8 cellular contexts compared by ENCODE assay signal in genomic region chr12:124863409-124864325, GRCh38. TPM values are rescaled to one million over a fixed set of nuclear protein-coding genes. Genes with fewer than 3 reads are reported as not detected.
DNase-seq lines count a peak whose midpoint lies in the region; ATAC-seq and TF ChIP-seq lines count a peak whose summit lies in the region.

SCARB1 (minus strand) TSS chr12:124863864; CDS start chr12:124863720, 144 bp downstream.

- TF ChIP-seq CTCF in IMR-90 (conservative IDR thresholded peaks at IDR 0.05; ENCODE audit: low read depth, low read length): no peak
- peak in 3 of 6 experiments; percentile 23 to 32 (median 29) for TF ChIP-seq CTCF in Peyer's patch (IDR thresholded peaks at IDR 0.05)
- no peak for TF ChIP-seq CTCF in fibroblast of lung (conservative IDR thresholded peaks at IDR 0.05 in 1 of 2, IDR thresholded peaks at IDR 0.05 in 1 of 2; ENCODE audit: low read depth in 1 of 2, low read length in 2 of 2)

- H2AFZ ChIP-seq in IMR-90 (replicated peaks; ENCODE audit: low read length, poor library complexity) (peak within 1 kb of the TSS; percentile 97), fibroblast of lung (ENCODE audit: low read length) (peak within 1 kb of the TSS; percentile 96)

- H3K27me3 Mint-ChIP-seq in activated T-helper 1 cell treated with anti-CD3 and anti-CD28 coated beads, Interleukin-12 subunit alpha, Interleukin-12 subunit beta, Interleukin-2, Interleukin-4 antibody, amounts not matched to agents 30 ng/mL and 10 ng/mL and 1 ng/mL, durations not matched to agents 14 hours and 24 hours and 36 hours (ENCODE audit: insufficient read depth): peaks cover 2% of the 10 kb centered on the region
- H3K27me3 Mint-ChIP-seq in naive thymus-derived CD8-positive, alpha-beta T cell: peaks cover 0 to 4% (median 3%) of the 10 kb centered on the region in 5 donors

- H3K4me1 ChIP-seq in IMR-90 (ENCODE audit: control insufficient read depth, insufficient read depth, low read length) (peaks cover 6% of the 10 kb centered on the region), Peyer's patch (peaks cover 0 to 20% (median 3%) of the 10 kb centered on the region in 4 donors), fibroblast of lung (ENCODE audit: control insufficient read depth, extremely low read depth, insufficient read depth, low read length) (peaks cover 7% of the 10 kb centered on the region)

- H3K18ac ChIP-seq in IMR-90 (ENCODE audit: low read depth, low read length): peak within 1 kb of the TSS; percentile 80

- H3K14ac ChIP-seq in IMR-90 (replicated peaks; ENCODE audit: low read depth, low read length): peak within 1 kb of the TSS; percentile 99

- peak within 1 kb of the TSS; percentile 81 for H3K4me2 ChIP-seq in IMR-90 (ENCODE audit: low read depth, low read length)
- H3K4me2 ChIP-seq in fibroblast of lung (ENCODE audit: extremely low read depth, insufficient read depth, low read length): peak within 1 kb of the TSS; percentile 81

- H4K8ac ChIP-seq in IMR-90 (ENCODE audit: low read depth in 2 of 2, low read length in 2 of 2): peak within 1 kb of the TSS; percentile 100

- peaks cover 10% of the 10 kb centered on the region for H3K9me1 ChIP-seq in IMR-90 (ENCODE audit: insufficient read depth, low read length)

- H4K91ac ChIP-seq in IMR-90 (ENCODE audit: insufficient read depth, low read depth, low read length): peak within 1 kb of the TSS; percentile 98

- peak within 1 kb of the TSS; percentile 97 for H2AK9ac ChIP-seq in IMR-90 (replicated peaks; ENCODE audit: low read depth, low read length, poor library complexity)

- H3K56ac ChIP-seq in IMR-90 (ENCODE audit: extremely low read depth, insufficient read depth, low read length): peak within 1 kb of the TSS; percentile 65

- H3K4me1 Mint-ChIP-seq in activated T-helper 1 cell treated with anti-CD3 and anti-CD28 coated beads, Interleukin-12 subunit alpha, Interleukin-12 subunit beta, Interleukin-2, Interleukin-4 antibody, amounts not matched to agents 30 ng/mL and 10 ng/mL and 1 ng/mL, durations not matched to agents 14 hours and 24 hours and 36 hours (ENCODE audit: low read depth): peaks cover 23% of the 10 kb centered on the region
- H3K4me1 Mint-ChIP-seq in naive thymus-derived CD8-positive, alpha-beta T cell: peaks cover 13 to 31% (median 21%) of the 10 kb centered on the region in 4 donors

- no TSS peak for BruUV-seq in IMR-90 (replicated peaks; lab: Mats Ljungman, UMichigan)

- no peaks in the 10 kb centered on the region for H3K9me3 Mint-ChIP-seq in activated T-helper 1 cell treated with anti-CD3 and anti-CD28 coated beads, Interleukin-12 subunit alpha, Interleukin-12 subunit beta, Interleukin-2, Interleukin-4 antibody, amounts not matched to agents 30 ng/mL and 10 ng/mL and 1 ng/mL, durations not matched to agents 14 hours and 24 hours and 36 hours
- H3K9me3 Mint-ChIP-seq in naive thymus-derived CD8-positive, alpha-beta T cell: no peaks in the 10 kb centered on the region

- H2BK15ac ChIP-seq in IMR-90 (ENCODE audit: low read depth, low read length): peak within 1 kb of the TSS; percentile 97; the same call in 2 of the 3 replicates

- H3K4me3 Mint-ChIP-seq in activated T-helper 1 cell treated with anti-CD3 and anti-CD28 coated beads, Interleukin-12 subunit alpha, Interleukin-12 subunit beta, Interleukin-2, Interleukin-4 antibody, amounts not matched to agents 30 ng/mL and 10 ng/mL and 1 ng/mL, durations not matched to agents 14 hours and 24 hours and 36 hours: peak within 1 kb of the TSS; percentile 85
- peak within 1 kb of the TSS; percentile 74 to 90 (median 81) for H3K4me3 Mint-ChIP-seq in naive thymus-derived CD8-positive, alpha-beta T cell

- ATAC-seq in GM21528 (IDR thresholded peaks at IDR 0.05; ENCODE audit: low FRiP score, unreplicated experiment) (peak; percentile 75), IMR-90 (ENCODE audit: low read depth) (peak; percentile 98)
- peak; percentile 87 to 88 for ATAC-seq in naive thymus-derived CD8-positive, alpha-beta T cell

- POLR2A ChIA-PET in IMR-90 (lab: Charles Lee; ENCODE audit: unreplicated experiment): no interaction called here
- POLR2A ChIA-PET in naive thymus-derived CD8-positive, alpha-beta T cell (lab: Charles Lee): interaction anchor here (1.8 kb wide), 1 partner anchor 51 kb away, joined by 4 read pairs; the partner anchor contains the start of gene UBC

- H4K20me1 ChIP-seq in IMR-90 (ENCODE audit: insufficient read depth, low read length): no peaks in the 10 kb centered on the region
- no peaks in the 10 kb centered on the region for H4K20me1 ChIP-seq in fibroblast of lung (ENCODE audit: control insufficient read depth, extremely low read depth, insufficient read depth, low read length)

- CTCF ChIA-PET in IMR-90 (lab: Yijun Ruan, JAX): no interaction called here

- H3K36me3 ChIP-seq in IMR-90 (ENCODE audit: control insufficient read depth, insufficient read depth, low read length): no peaks in the 10 kb centered on the region
- H3K36me3 ChIP-seq in Peyer's patch: no peaks in the 10 kb centered on the region
- H3K36me3 ChIP-seq in fibroblast of lung (ENCODE audit: control insufficient read depth, insufficient read depth, low read length): peaks cover 3% of the 10 kb centered on the region

- intact Hi-C loops in IMR-90 (cut with micrococcal nuclease): no loop called here
- intact Hi-C loops in activated T-helper 1 cell treated with anti-CD3 and anti-CD28 coated beads, Interleukin-12 subunit alpha, Interleukin-12 subunit beta, Interleukin-2, Interleukin-4 antibody, amounts not matched to agents 30 ng/mL and 10 ng/mL and 1 ng/mL, durations not matched to agents 14 hours and 24 hours and 36 hours (cut with micrococcal nuclease): loop anchor here (1.0 to 10.0 kb wide), 6 partner anchors 43 to 409 kb away; partner anchors contain the start of genes AACS and DHX37

- dilution Hi-C loops in IMR-90 (cut with HindIII; ENCODE audit: low sequenced_read_pairs, unreplicated experiment): no loop called here

- WGBS in IMR-90 (ENCODE audit: extremely low coverage in 2 of 2, insufficient read length in 1 of 2), 2 experiments: 1% methylated on average over 44 of the region's 89 CpGs; no CpG with 5 or more reads in 1 of the 2 experiments

- H2BK120ac ChIP-seq in IMR-90 (ENCODE audit: low read depth, low read length): peak within 1 kb of the TSS; percentile 93

- peak within 1 kb of the TSS; percentile 90 for H3K23ac ChIP-seq in IMR-90 (ENCODE audit: low read depth, low read length)

- peak within 1 kb of the TSS; percentile 90 for H3K27ac Mint-ChIP-seq in activated T-helper 1 cell treated with anti-CD3 and anti-CD28 coated beads, Interleukin-12 subunit alpha, Interleukin-12 subunit beta, Interleukin-2, Interleukin-4 antibody, amounts not matched to agents 30 ng/mL and 10 ng/mL and 1 ng/mL, durations not matched to agents 14 hours and 24 hours and 36 hours
- H3K27ac Mint-ChIP-seq in naive thymus-derived CD8-positive, alpha-beta T cell: peak within 1 kb of the TSS; percentile 62 to 95 (median 89)

- in situ Hi-C loops in IMR-90 (cut with MboI; ENCODE audit: low sequenced_read_pairs): no loop called here

- H4K5ac ChIP-seq in IMR-90 (ENCODE audit: low read depth, low read length): peak within 1 kb of the TSS; percentile 99

- peaks cover 4% of the 10 kb centered on the region; the same call in 1 of the 2 replicates for H3K9me3 ChIP-seq in IMR-90 (ENCODE audit: control insufficient read depth, insufficient read depth, low read length)
- H3K9me3 ChIP-seq in Peyer's patch: no peaks in the 10 kb centered on the region
- H3K9me3 ChIP-seq in fibroblast of lung (ENCODE audit: control insufficient read depth, insufficient read depth, low read depth, low read length): no peaks in the 10 kb centered on the region

- peak within 1 kb of the TSS; percentile 99 for H2AK5ac ChIP-seq in IMR-90 (ENCODE audit: low read depth, low read length)

- no peaks in the 10 kb centered on the region for H3K79me2 ChIP-seq in fibroblast of lung (ENCODE audit: control insufficient read depth, insufficient read depth, low read length)

- H3K27me3 ChIP-seq in IMR-90 (ENCODE audit: control insufficient read depth, insufficient read depth, low read length) (no peaks in the 10 kb centered on the region), Peyer's patch (no peaks in the 10 kb centered on the region), fibroblast of lung (ENCODE audit: control insufficient read depth, insufficient read depth, low read length) (no peaks in the 10 kb centered on the region)

- H3K79me1 ChIP-seq in IMR-90 (ENCODE audit: low read depth in 1 of 2, low read length in 2 of 2): peaks cover 0 to 9% of the 10 kb centered on the region in 2 experiments; a peak in 1 of 4 replicates

- peak within 1 kb of the TSS; percentile 62 for H3K9ac ChIP-seq in IMR-90 (ENCODE audit: low read depth, low read length)
- peak within 1 kb of the TSS; percentile 62 for H3K9ac ChIP-seq in fibroblast of lung (ENCODE audit: insufficient read depth, low read length)

- TF ChIP-seq POLR2A in IMR-90 (IDR thresholded peaks at IDR 0.05; ENCODE audit: low read depth, low read length): no peak
- peak; percentile 20 to 49 for TF ChIP-seq POLR2A in Peyer's patch (IDR thresholded peaks at IDR 0.05)

- no peak for TF ChIP-seq RAD21 in IMR-90 (IDR thresholded peaks at IDR 0.05; ENCODE audit: low read length)

- H3K4me3 ChIP-seq in IMR-90 (ENCODE audit: insufficient read depth, low read depth, low read length) (peak within 1 kb of the TSS; percentile 96), Peyer's patch (peak within 1 kb of the TSS; percentile 69 to 94 (median 86)), fibroblast of lung (replicated peaks in 1 of 4; ENCODE audit: control extremely low read depth in 1 of 4, insufficient read depth in 1 of 4, low read depth in 3 of 4, low read length in 4 of 4) (peak within 1 kb of the TSS; percentile 61 to 69 (median 66))

- no peaks in the 10 kb centered on the region for H3K36me3 Mint-ChIP-seq in activated T-helper 1 cell treated with anti-CD3 and anti-CD28 coated beads, Interleukin-12 subunit alpha, Interleukin-12 subunit beta, Interleukin-2, Interleukin-4 antibody, amounts not matched to agents 30 ng/mL and 10 ng/mL and 1 ng/mL, durations not matched to agents 14 hours and 24 hours and 36 hours (ENCODE audit: low read depth)
- H3K36me3 Mint-ChIP-seq in naive thymus-derived CD8-positive, alpha-beta T cell: no peaks in the 10 kb centered on the region

- H2BK20ac ChIP-seq in IMR-90 (ENCODE audit: low read depth, low read length): peak within 1 kb of the TSS; percentile 74

- DNase-seq in DMS114 treated with DMSO at 0.1 percent for 48 hours (lab: John Stamatoyannopoulos, UW; ENCODE audit: unreplicated experiment) (peak; percentile 42), IMR-90 (peak; percentile 64), Peyer's patch (peak; percentile 85 to 92 (median 92)), fibroblast of lung (ENCODE audit: low read depth in 2 of 2) (peak; percentile 64 to 73)
- DNase-seq in activated T-helper 1 cell treated with anti-CD3 and anti-CD28 coated beads, Interleukin-12 subunit alpha, Interleukin-12 subunit beta, Interleukin-2, Interleukin-4 antibody, amounts not matched to agents 30 ng/mL and 10 ng/mL and 1 ng/mL, durations not matched to agents 14 hours and 24 hours and 36 hours (ENCODE audit: low spot score): peak; percentile 70
- peak; percentile 56 to 86 (median 81) for DNase-seq in naive thymus-derived CD8-positive, alpha-beta T cell
- peak; percentile 56 to 86 (median 78) for DNase-seq in stimulated activated naive CD4-positive, alpha-beta T cell (lab: John Stamatoyannopoulos, UW)

- peak within 1 kb of the TSS; percentile 99 for H3K4ac ChIP-seq in IMR-90 (ENCODE audit: low read depth, low read length)

- peak within 1 kb of the TSS; percentile 80 for H3K27ac ChIP-seq in IMR-90 (ENCODE audit: insufficient read depth, low read length)
- H3K27ac ChIP-seq in Peyer's patch: peak within 1 kb of the TSS; percentile 56 to 77 (median 58)
- H3K27ac ChIP-seq in fibroblast of lung (ENCODE audit: insufficient read depth, low read length): peak within 1 kb of the TSS; percentile 65

- peak within 1 kb of the TSS; percentile 77 for H2BK5ac ChIP-seq in IMR-90 (ENCODE audit: low read depth, low read length, poor library complexity, severe bottlenecking)

RNA-seq across cellular contexts. Expression of gene SCARB1, which starts in this region (rescaled TPM):
- 3.0 and 3.6 TPM in 2 replicates for total RNA-seq in IMR-90 (2012; rRNA removed)
- 24.8 and 27.0 TPM in 2 replicates for polyA plus RNA-seq in IMR-90 (2012; rRNA removed)
- 20.5 and 47.8 TPM in 2 replicates for polyA plus RNA-seq in IMR-90 (2012; cell fraction: cytosol; rRNA removed)
- 36.2 and 109 TPM in 2 replicates for polyA plus RNA-seq in IMR-90 (2012; cell fraction: nucleus; rRNA removed; ENCODE audit: low replicate concordance)
- total RNA-seq in Peyer's patch: 100 to 1,000 TPM in 1 of 4 donors, 10 to 100 TPM in 3; 14.9 to 214 (median 64.6) TPM
- total RNA-seq in activated T-helper 1 cell treated with anti-CD3 and anti-CD28 coated beads, Interleukin-12 subunit alpha, Interleukin-12 subunit beta, Interleukin-2, Interleukin-4 antibody, amounts not matched to agents 30 ng/mL and 10 ng/mL and 1 ng/mL, durations not matched to agents 14 hours and 24 hours and 36 hours: 17.9 and 18.5 TPM in 2 replicates
- 5.1 and 14.7 TPM in 2 replicates for total RNA-seq in fibroblast of lung
- polyA plus RNA-seq in fibroblast of lung: 32.5 and 39.4 TPM in 2 replicates
- polyA plus RNA-seq in fibroblast of lung (2012): 35.6 and 39.8 TPM in 2 replicates
- 69.9 and 70.9 TPM in 2 replicates for polyA minus RNA-seq in fibroblast of lung (ENCODE audit: low replicate concordance)
- 1 to 10 TPM; 4.3 to 7.2 TPM for total RNA-seq in naive thymus-derived CD8-positive, alpha-beta T cell
- 1 to 10 TPM; 2.7 to 3.9 (median 3.1) TPM for polyA plus RNA-seq in naive thymus-derived CD8-positive, alpha-beta T cell

Comparison
In these comparisons a context has a peak if more than half of its experiments do, and no peak if none do; other contexts are left out.
1. Peak in every context shown above with its lines: DNase-seq, ATAC-seq, H3K4me3 ChIP-seq and H3K27ac ChIP-seq.
2. DNase-seq: peak in every context shown above with its lines; median percentile 92 in Peyer's patch; 81 in naive thymus-derived CD8-positive, alpha-beta T cell; 78 in stimulated activated naive CD4-positive, alpha-beta T cell; 70 in activated T-helper 1 cell treated with anti-CD3 and anti-CD28 coated beads, Interleukin-12 subunit alpha, Interleukin-12 subunit beta, Interleukin-2, Interleukin-4 antibody, amounts not matched to agents 30 ng/mL and 10 ng/mL and 1 ng/mL, durations not matched to agents 14 hours and 24 hours and 36 hours; 68 in fibroblast of lung; 64 in IMR-90; 42 in DMS114 treated with DMSO at 0.1 percent for 48 hours.